In the genomic region with DNA sequence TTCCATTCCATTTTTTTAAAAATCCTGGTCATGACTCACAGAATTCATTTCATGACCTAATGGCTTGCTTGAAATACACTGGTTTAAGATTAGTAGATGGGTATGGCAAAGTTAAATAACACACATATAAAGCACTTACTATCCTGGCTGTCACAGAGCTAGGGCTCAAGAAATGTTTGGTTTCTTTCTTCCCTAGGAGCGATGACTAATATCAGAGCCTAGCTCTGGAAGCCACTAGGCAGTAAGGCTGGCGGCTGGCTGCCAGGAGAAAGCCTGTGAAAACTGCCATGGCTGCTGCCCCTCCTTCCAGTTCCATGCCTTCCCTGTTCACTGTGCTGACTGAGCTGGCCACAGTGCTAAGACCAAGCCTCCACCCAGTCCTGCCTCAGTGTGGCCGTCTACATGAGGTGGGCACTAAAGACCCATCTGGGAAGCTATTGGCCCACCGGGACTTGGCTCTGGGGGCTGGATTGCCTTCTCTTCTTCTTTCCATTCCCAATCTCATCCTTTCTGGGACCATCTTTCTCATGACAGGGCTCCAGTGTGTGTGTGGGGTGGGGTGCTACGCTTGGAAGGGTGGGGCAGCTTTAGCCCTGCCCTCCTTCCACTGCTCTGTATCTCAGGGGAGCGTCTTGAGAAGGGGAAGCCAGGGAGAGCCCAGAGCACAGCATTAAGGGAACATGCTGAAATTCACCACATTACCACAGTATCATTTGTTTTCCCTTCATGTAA, we compare ENCODE assay signal across 8 cellular contexts. TPM values are rescaled to one million over a fixed set of nuclear protein-coding genes. Genes with fewer than 3 reads are reported as not detected.
DNase-seq lines count a peak whose midpoint lies in the region; ATAC-seq and TF ChIP-seq lines count a peak whose summit lies in the region.

No MANE protein-coding gene starts in this region.

- POLR2A ChIA-PET in T-cell (lab: Charles Lee), result no interaction called here

- H3K4me3 Mint-ChIP-seq in HFFc6 (no peak overlapping the region), neural progenitor cell (no peak overlapping the region), T-cell (no peak overlapping the region)

- H3K4me2 ChIP-seq in neural progenitor cell, result no peak overlapping the region

- peaks cover 21% of the 10 kb centered on the region for H3K36me3 Mint-ChIP-seq in HFFc6 (ENCODE audit: low read depth)
- H3K36me3 Mint-ChIP-seq in neural progenitor cell, result peaks cover 35% of the 10 kb centered on the region
- H3K36me3 Mint-ChIP-seq in T-cell, result peaks cover 50% of the 10 kb centered on the region

- H3K4me3 ChIP-seq in choroid plexus epithelial cell (ENCODE audit: low read depth, low read length) (no peak overlapping the region), neural progenitor cell (no peak overlapping the region)

- H3K9ac ChIP-seq in neural progenitor cell, result no peak overlapping the region

- no peaks in the 10 kb centered on the region for H3K27me3 ChIP-seq in neural progenitor cell

- no peaks in the 10 kb centered on the region for H3K9me3 ChIP-seq in neural progenitor cell (ENCODE audit: low read depth)

- H3K4me1 Mint-ChIP-seq in HFFc6 (ENCODE audit: low read depth) (peaks cover 30% of the 10 kb centered on the region), neural progenitor cell (peaks cover 13% of the 10 kb centered on the region), T-cell (no peaks in the 10 kb centered on the region)

- no peak overlapping the region for H2AFZ ChIP-seq in neural progenitor cell (replicated peaks)

- TF ChIP-seq CTCF in HFFc6 (IDR thresholded peaks at IDR 0.05) (no peak), choroid plexus epithelial cell (conservative IDR thresholded peaks at IDR 0.05; ENCODE audit: low read depth, low read length) (no peak), neural progenitor cell (IDR thresholded peaks at IDR 0.05) (no peak)

- no peaks in the 10 kb centered on the region for H3K79me2 ChIP-seq in neural progenitor cell (ENCODE audit: low read depth)

- no peaks in the 10 kb centered on the region for H3K36me3 ChIP-seq in neural progenitor cell

- DNase-seq in HFFc6 (peak; percentile 96), choroid plexus epithelial cell (ENCODE audit: low read depth) (peak; percentile 81), kidney tubule cell (ENCODE audit: low spot score) (peak; percentile 85), substantia nigra (lab: John Stamatoyannopoulos, UW) (peak in 29 of 49 donors; percentile 10 to 67 (median 40)), NCI-H2081 (lab: John Stamatoyannopoulos, UW) (no peak), islet precursor cell (no peak), neural progenitor cell (ENCODE audit: low spot score) (no peak), T-cell (no peak)

- H3K27me3 Mint-ChIP-seq in HFFc6 (ENCODE audit: insufficient read depth) (peaks cover 1% of the 10 kb centered on the region), neural progenitor cell (ENCODE audit: insufficient read depth, low read depth) (peaks cover 2% of the 10 kb centered on the region), T-cell (no peaks in the 10 kb centered on the region)

- no peaks in the 10 kb centered on the region for H3F3A ChIP-seq in neural progenitor cell (ENCODE audit: low read depth)

- H3K27ac ChIP-seq in substantia nigra (ENCODE audit: low read depth, low read length, poor library complexity, severe bottlenecking) (peak overlapping the region; percentile 67), neural progenitor cell (no peak overlapping the region)

- H3K27ac Mint-ChIP-seq in HFFc6 (peak overlapping the region; percentile 73), neural progenitor cell (no peak overlapping the region), T-cell (no peak overlapping the region)

- ATAC-seq in T-cell (replicated peaks in 1 of 4), result no peak

- H4K20me1 ChIP-seq in neural progenitor cell (ENCODE audit: low read depth), result peaks cover 20% of the 10 kb centered on the region

- CTCF ChIA-PET in T-cell (lab: Charles Lee), result interaction anchor here in 1 of 2 donors (0.8 kb wide), 1 partner anchor 12 kb away, joined by 3 read pairs; no protein-coding TSS in a partner anchor

- H3K4me1 ChIP-seq in neural progenitor cell, result peaks cover 5% of the 10 kb centered on the region

- H3K9me3 Mint-ChIP-seq in HFFc6, result no peaks in the 10 kb centered on the region
- H3K9me3 Mint-ChIP-seq in neural progenitor cell, result no peaks in the 10 kb centered on the region
- H3K9me3 Mint-ChIP-seq in T-cell, result no peaks in the 10 kb centered on the region

RNA-seq across cellular contexts. Expression of a gene that starts 10.8 kb away (rescaled TPM):
- not detected for total RNA-seq in HFFc6 (2021; fragmentation: NEBNext Ultra II Directional; extraction: Animal tissue kit (Norgen Biotek cat#: 25700))
- total RNA-seq in neural progenitor cell (ENCODE audit: low replicate concordance) (not detected in 2 replicates), T-cell (under 1 TPM in 3 of 5 donors, not detected in 2; 0.19 to 0.49 (median 0.26) TPM)

RNA-seq across cellular contexts. Expression of a gene that starts 16.5 kb away (rescaled TPM):
- total RNA-seq in HFFc6 (2021; fragmentation: NEBNext Ultra II Directional; extraction: Animal tissue kit (Norgen Biotek cat#: 25700)), result 10 to 100 TPM; 60.3 to 72.7 (median 64.9) TPM
- 109 and 187 TPM in 2 replicates for total RNA-seq in neural progenitor cell (ENCODE audit: low replicate concordance)
- total RNA-seq in T-cell, result 10 to 100 TPM; 15.5 to 22.2 (median 17.7) TPM

RNA-seq across cellular contexts. Expression of a gene that starts 25.5 kb away (rescaled TPM):
- total RNA-seq in HFFc6 (2021; fragmentation: NEBNext Ultra II Directional; extraction: Animal tissue kit (Norgen Biotek cat#: 25700)), result not detected
- 0.11 and 0.12 TPM in 2 replicates for total RNA-seq in neural progenitor cell (ENCODE audit: low replicate concordance)
- not detected for total RNA-seq in T-cell

RNA-seq across cellular contexts. Expression of a gene that starts 52.9 kb away (rescaled TPM):
- total RNA-seq in HFFc6 (2021; fragmentation: NEBNext Ultra II Directional; extraction: Animal tissue kit (Norgen Biotek cat#: 25700)), result not detected
- total RNA-seq in neural progenitor cell (ENCODE audit: low replicate concordance) (0.15 TPM in 1 of 2 replicates, not detected in the other), T-cell (not detected)

Comparison
In these comparisons a context has a peak if more than half of its experiments do, and no peak if none do; other contexts are left out.
1. DNase-seq: peak in HFFc6 (single experiment), choroid plexus epithelial cell (single experiment), kidney tubule cell (single experiment) and substantia nigra (29 of 49); none in NCI-H2081 (0 of 2), islet precursor cell (single experiment), neural progenitor cell (single experiment) and T-cell (0 of 34).